ENCODE assay signal across 11 cellular contexts in genomic region chr1:77718181-77718580, GRCh38.
"Had no signal": no experiment of that assay in that cellular context is flagged by ENCODE, and none has a peak within 500 bp of the region (broad histone marks: within the 10 kb centered on the region; RNA-seq: fewer than 3 reads in every experiment).

No MANE protein-coding gene starts in this region.

- H3K4me1 Mint-ChIP-seq: GM23338, H9 had no signal

- H3K27ac Mint-ChIP-seq: GM23338, H9, HFFc6 had no signal

- H3K4me3 Mint-ChIP-seq: GM23338, H9, HFFc6 had no signal

- H3K9me3 Mint-ChIP-seq: GM23338, H9, HFFc6 had no signal

- H3K4me1 ChIP-seq: HAP-1 had no signal

- FAIRE-seq: H1, H54 had no signal

- H3K4me3 ChIP-seq: GM23248, GM23338, HAP-1 had no signal

- H3K9me3 ChIP-seq: HAP-1 had no signal

- DNase-seq: GM23248, GOT3, H7, H9, HCEC 1CT, HFFc6 had no signal

- H3K27ac ChIP-seq: GM23248 had no signal

- ATAC-seq: GM23338, HCT116 had no signal
